In the genomic region with DNA sequence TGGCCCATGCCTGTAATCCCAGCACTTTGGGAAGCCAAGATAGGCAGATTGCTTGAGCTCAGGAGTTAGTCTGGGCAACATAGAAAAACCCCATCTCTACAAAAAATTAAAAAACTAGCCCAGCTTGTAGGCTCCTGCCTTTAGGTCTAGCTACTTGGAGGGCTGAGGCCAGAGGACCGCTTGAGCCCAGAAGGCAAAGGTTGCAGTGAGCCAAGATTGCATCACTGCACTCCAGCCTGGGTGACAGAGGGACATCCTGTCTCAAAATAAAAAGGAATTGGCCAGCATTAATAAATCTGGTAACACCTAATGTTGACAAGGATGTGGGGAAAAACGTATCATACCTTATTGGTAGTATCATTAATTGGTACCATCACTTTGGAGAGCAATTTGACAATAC, we compare ENCODE assay signal across 2 cellular contexts.
TF ChIP-seq lines count a peak whose summit lies in the region.

No MANE protein-coding gene starts in this region.

TF ChIP-seq in HepG2, 621 proteins besides CTCF, POLR2A, EP300 and RAD21 (continued from another document):
- TF ChIP-seq HES4 (CRISPR knock-in tag; IDR thresholded peaks at IDR 0.05; ENCODE audit: borderline replicate concordance) (no peak), MIER2 (CRISPR knock-in tag; IDR thresholded peaks at IDR 0.05) (no peak)
TF ChIP-seq in HepG2: peak in this region for 2.

TF ChIP-seq in SK-N-SH treated with all-trans-retinoic acid at 6 μM for 48 hours, 23 proteins besides CTCF, POLR2A, EP300 and RAD21 (continued from another document):
- no peak for TF ChIP-seq ISL1 (CRISPR knock-in tag; IDR thresholded peaks at IDR 0.05)
